Comparison of ENCODE assay signal across 35 cellular contexts in the genomic region with DNA sequence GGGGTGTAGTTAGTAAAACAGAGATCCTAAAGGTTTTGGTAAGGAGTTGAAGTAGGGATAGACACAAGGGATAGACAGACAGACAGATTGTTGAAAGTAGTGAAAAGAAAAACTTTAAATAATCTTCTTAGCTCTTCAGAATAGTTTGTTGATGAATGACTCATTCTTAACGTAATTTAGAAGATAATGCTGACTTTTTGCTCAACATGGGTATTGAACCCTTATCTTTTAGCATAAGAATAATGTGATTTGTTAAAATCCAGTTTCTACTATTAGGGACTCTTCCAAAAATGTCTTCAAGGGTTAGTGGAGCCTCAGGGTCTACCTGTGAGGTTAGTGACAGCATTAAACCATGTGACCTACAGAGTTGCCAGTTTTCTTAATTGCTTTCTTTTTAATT.
"Had no signal": no experiment of that assay in that cellular context is flagged by ENCODE, and none has a peak within 500 bp of the region (broad histone marks: within the 10 kb centered on the region; RNA-seq: fewer than 3 reads in every experiment).

No MANE protein-coding gene starts in this region.

- DNase-seq: activated CD4-positive, alpha-beta memory T cell treated with anti-CD3 and anti-CD28 coated beads for 36 hours; activated CD4-positive, alpha-beta T cell treated with anti-CD3 and anti-CD28 coated beads for 36 hours; activated CD4-positive, alpha-beta T cell treated with anti-CD3 and anti-CD28 coated beads, Interleukin-2, amount 10 ng/mL, durations not matched to agents 24 days and 14 days; activated CD4-positive, CD25-positive, alpha-beta regulatory T cell; activated CD4-positive, CD25-positive, alpha-beta regulatory T cell treated with anti-CD3 and anti-CD28 coated beads, Interleukin-2, amount 50 U/mL, for 72 hours; activated CD8-positive, alpha-beta memory T cell treated with anti-CD3 and anti-CD28 coated beads, Interleukin-2, amount 10 ng/mL, durations not matched to agents 7 days and 5 days; activated CD8-positive, alpha-beta memory T cell treated with anti-CD3 and anti-CD28 coated beads, Interleukin-2, amount 50 U/mL, for 4 hours; activated CD8-positive, alpha-beta T cell treated with anti-CD3 and anti-CD28 coated beads, Interleukin-2, amount 10 ng/mL, durations not matched to agents 7 days and 5 days; activated effector memory CD4-positive, alpha-beta T cell treated with anti-CD3 and anti-CD28 coated beads, Interleukin-2, amount 50 U/mL, for 16 hours; activated naive CD4-positive, alpha-beta T cell treated with anti-CD3 and anti-CD28 coated beads for 36 hours; activated naive CD8-positive, alpha-beta T cell treated with anti-CD3 and anti-CD28 coated beads, Interleukin-2, amount 10 ng/mL, durations not matched to agents 7 days and 5 days; activated T-cell treated with anti-CD3 and anti-CD28 coated beads, Interleukin-2, amount 50 U/mL, for 1 hour; activated T-cell treated with anti-CD3 and anti-CD28 coated beads, Interleukin-2, amount 50 U/mL, for 48 hours; central memory CD4-positive, alpha-beta T cell; cerebellar nuclear complex; colonic mucosa; dorsolateral prefrontal cortex; effector memory CD4-positive, alpha-beta T cell; endodermal cell; foreskin keratinocyte; gastrocnemius medialis; heart right ventricle; T-helper 17 cell; T1000; WERI-Rb-1 had no signal

- H3K27me3 ChIP-seq: ascending aorta, breast epithelium, cardiac muscle cell, colonic mucosa, dorsolateral prefrontal cortex, foreskin keratinocyte, gastrocnemius medialis, heart right ventricle, hepatocyte had no signal

- H3K4me2 ChIP-seq: hepatocyte had no signal

- H3K36me3 ChIP-seq: ascending aorta, breast epithelium, cardiac muscle cell, colonic mucosa, gastrocnemius medialis, heart right ventricle, WERI-Rb-1 had no signal

- H3K27ac Mint-ChIP-seq: activated CD4-positive, alpha-beta memory T cell treated with anti-CD3 and anti-CD28 coated beads for 36 hours; activated CD4-positive, alpha-beta T cell treated with anti-CD3 and anti-CD28 coated beads for 36 hours; activated CD4-positive, alpha-beta T cell treated with anti-CD3 and anti-CD28 coated beads, Interleukin-2, amount 10 ng/mL, durations not matched to agents 24 days and 14 days; activated CD8-positive, alpha-beta memory T cell treated with anti-CD3 and anti-CD28 coated beads, Interleukin-2, amount 10 ng/mL, durations not matched to agents 7 days and 5 days; activated CD8-positive, alpha-beta T cell treated with anti-CD3 and anti-CD28 coated beads, Interleukin-2, amount 10 ng/mL, durations not matched to agents 7 days and 5 days; activated naive CD4-positive, alpha-beta T cell treated with anti-CD3 and anti-CD28 coated beads for 36 hours; activated naive CD4-positive, alpha-beta T cell treated with anti-CD3 and anti-CD28 coated beads, Interleukin-2, amount 50 U/mL, for 24 hours; activated naive CD8-positive, alpha-beta T cell treated with anti-CD3 and anti-CD28 coated beads, Interleukin-2, amount 10 ng/mL, durations not matched to agents 7 days and 5 days; activated T-helper 1 cell treated with anti-CD3 and anti-CD28 coated beads, Interleukin-12 subunit alpha, Interleukin-12 subunit beta, Interleukin-2, Interleukin-4 antibody, amounts not matched to agents 30 ng/mL and 10 ng/mL and 1 ng/mL, durations not matched to agents 14 hours and 24 hours and 36 hours; activated T-helper 2 cell treated with anti-CD3 and anti-CD28 coated beads, Interferon-gamma antibody, Interleukin-2, Interleukin-4, amounts not matched to agents 10 μg/mL and 5 μg/mL and 100 μg/mL, durations not matched to agents 14 hours and 24 hours and 36 hours; brain; endodermal cell; T-helper 17 cell; T-helper 2 cell treated with Interferon-gamma antibody and Interleukin-4, amounts not matched to agents 5 μg/mL and 100 μg/mL, for 36 hours had no signal

- H3K4me3 Mint-ChIP-seq: activated CD4-positive, alpha-beta memory T cell treated with anti-CD3 and anti-CD28 coated beads for 36 hours; activated CD4-positive, alpha-beta T cell treated with anti-CD3 and anti-CD28 coated beads for 36 hours; activated CD4-positive, alpha-beta T cell treated with anti-CD3 and anti-CD28 coated beads, Interleukin-2, amount 10 ng/mL, durations not matched to agents 24 days and 14 days; activated CD8-positive, alpha-beta memory T cell treated with anti-CD3 and anti-CD28 coated beads, Interleukin-2, amount 10 ng/mL, durations not matched to agents 7 days and 5 days; activated CD8-positive, alpha-beta T cell treated with anti-CD3 and anti-CD28 coated beads, Interleukin-2, amount 10 ng/mL, durations not matched to agents 7 days and 5 days; activated naive CD4-positive, alpha-beta T cell treated with anti-CD3 and anti-CD28 coated beads for 36 hours; activated naive CD4-positive, alpha-beta T cell treated with anti-CD3 and anti-CD28 coated beads, Interleukin-2, amount 50 U/mL, for 24 hours; activated naive CD8-positive, alpha-beta T cell treated with anti-CD3 and anti-CD28 coated beads, Interleukin-2, amount 10 ng/mL, durations not matched to agents 7 days and 5 days; activated T-helper 1 cell treated with anti-CD3 and anti-CD28 coated beads, Interleukin-12 subunit alpha, Interleukin-12 subunit beta, Interleukin-2, Interleukin-4 antibody, amounts not matched to agents 30 ng/mL and 10 ng/mL and 1 ng/mL, durations not matched to agents 14 hours and 24 hours and 36 hours; brain; endodermal cell; T-helper 17 cell; T-helper 2 cell treated with Interferon-gamma antibody and Interleukin-4, amounts not matched to agents 5 μg/mL and 100 μg/mL, for 36 hours had no signal

- H3K9me3 ChIP-seq: ascending aorta, breast epithelium, colonic mucosa, gastrocnemius medialis, heart right ventricle had no signal

- H3K27ac ChIP-seq: ascending aorta, breast epithelium, cardiac muscle cell, colonic mucosa, dorsolateral prefrontal cortex, foreskin keratinocyte, gastrocnemius medialis, heart right ventricle, hepatocyte, WERI-Rb-1 had no signal

- H3K27me3 Mint-ChIP-seq: activated CD4-positive, alpha-beta T cell treated with anti-CD3 and anti-CD28 coated beads for 36 hours; activated CD4-positive, alpha-beta T cell treated with anti-CD3 and anti-CD28 coated beads, Interleukin-2, amount 10 ng/mL, durations not matched to agents 24 days and 14 days; activated CD8-positive, alpha-beta memory T cell treated with anti-CD3 and anti-CD28 coated beads, Interleukin-2, amount 10 ng/mL, durations not matched to agents 7 days and 5 days; activated naive CD4-positive, alpha-beta T cell treated with anti-CD3 and anti-CD28 coated beads, Interleukin-2, amount 50 U/mL, for 24 hours; activated naive CD8-positive, alpha-beta T cell treated with anti-CD3 and anti-CD28 coated beads, Interleukin-2, amount 10 ng/mL, durations not matched to agents 7 days and 5 days; brain had no signal

- H3K9me3 Mint-ChIP-seq: activated CD4-positive, alpha-beta memory T cell treated with anti-CD3 and anti-CD28 coated beads for 36 hours; activated CD4-positive, alpha-beta T cell treated with anti-CD3 and anti-CD28 coated beads, Interleukin-2, amount 10 ng/mL, durations not matched to agents 24 days and 14 days; activated naive CD4-positive, alpha-beta T cell treated with anti-CD3 and anti-CD28 coated beads for 36 hours; activated naive CD4-positive, alpha-beta T cell treated with anti-CD3 and anti-CD28 coated beads, Interleukin-2, amount 50 U/mL, for 24 hours; activated naive CD8-positive, alpha-beta T cell treated with anti-CD3 and anti-CD28 coated beads, Interleukin-2, amount 10 ng/mL, durations not matched to agents 7 days and 5 days; activated T-helper 2 cell treated with anti-CD3 and anti-CD28 coated beads, Interferon-gamma antibody, Interleukin-2, Interleukin-4, amounts not matched to agents 10 μg/mL and 5 μg/mL and 100 μg/mL, durations not matched to agents 14 hours and 24 hours and 36 hours; brain; endodermal cell; T-helper 2 cell treated with Interferon-gamma antibody and Interleukin-4, amounts not matched to agents 5 μg/mL and 100 μg/mL, for 36 hours had no signal

- H2AFZ ChIP-seq: hepatocyte had no signal

- H3K4me1 ChIP-seq: ascending aorta, breast epithelium, colonic mucosa, foreskin keratinocyte, gastrocnemius medialis, heart right ventricle had no signal

- ATAC-seq: activated CD4-positive, alpha-beta T cell treated with anti-CD3 and anti-CD28 coated beads for 36 hours; activated CD8-positive, alpha-beta memory T cell treated with anti-CD3 and anti-CD28 coated beads, Interleukin-2, amount 10 ng/mL, durations not matched to agents 7 days and 5 days; activated CD8-positive, alpha-beta T cell treated with anti-CD3 and anti-CD28 coated beads, Interleukin-2, amount 10 ng/mL, durations not matched to agents 7 days and 5 days; esophagus mucosa; foreskin keratinocyte; gastrocnemius medialis; heart right ventricle; T-helper 17 cell had no signal

- H3K4me3 ChIP-seq: ascending aorta, breast epithelium, cardiac muscle cell, colonic mucosa, dorsolateral prefrontal cortex, gastrocnemius medialis, heart right ventricle, hepatocyte had no signal

- H3K79me2 ChIP-seq: hepatocyte had no signal

- H3K4me1 Mint-ChIP-seq: activated CD4-positive, alpha-beta T cell treated with anti-CD3 and anti-CD28 coated beads for 36 hours; activated CD4-positive, alpha-beta T cell treated with anti-CD3 and anti-CD28 coated beads, Interleukin-2, amount 10 ng/mL, durations not matched to agents 24 days and 14 days; activated CD8-positive, alpha-beta memory T cell treated with anti-CD3 and anti-CD28 coated beads, Interleukin-2, amount 10 ng/mL, durations not matched to agents 7 days and 5 days; activated naive CD4-positive, alpha-beta T cell treated with anti-CD3 and anti-CD28 coated beads, Interleukin-2, amount 50 U/mL, for 24 hours; activated naive CD8-positive, alpha-beta T cell treated with anti-CD3 and anti-CD28 coated beads, Interleukin-2, amount 10 ng/mL, durations not matched to agents 7 days and 5 days; brain; T-helper 17 cell had no signal

- H3K36me3 Mint-ChIP-seq: activated CD4-positive, alpha-beta memory T cell treated with anti-CD3 and anti-CD28 coated beads for 36 hours; activated CD8-positive, alpha-beta memory T cell treated with anti-CD3 and anti-CD28 coated beads, Interleukin-2, amount 10 ng/mL, durations not matched to agents 7 days and 5 days; activated naive CD4-positive, alpha-beta T cell treated with anti-CD3 and anti-CD28 coated beads, Interleukin-2, amount 50 U/mL, for 24 hours; activated naive CD8-positive, alpha-beta T cell treated with anti-CD3 and anti-CD28 coated beads, Interleukin-2, amount 10 ng/mL, durations not matched to agents 7 days and 5 days; brain had no signal
